In the genomic region with DNA sequence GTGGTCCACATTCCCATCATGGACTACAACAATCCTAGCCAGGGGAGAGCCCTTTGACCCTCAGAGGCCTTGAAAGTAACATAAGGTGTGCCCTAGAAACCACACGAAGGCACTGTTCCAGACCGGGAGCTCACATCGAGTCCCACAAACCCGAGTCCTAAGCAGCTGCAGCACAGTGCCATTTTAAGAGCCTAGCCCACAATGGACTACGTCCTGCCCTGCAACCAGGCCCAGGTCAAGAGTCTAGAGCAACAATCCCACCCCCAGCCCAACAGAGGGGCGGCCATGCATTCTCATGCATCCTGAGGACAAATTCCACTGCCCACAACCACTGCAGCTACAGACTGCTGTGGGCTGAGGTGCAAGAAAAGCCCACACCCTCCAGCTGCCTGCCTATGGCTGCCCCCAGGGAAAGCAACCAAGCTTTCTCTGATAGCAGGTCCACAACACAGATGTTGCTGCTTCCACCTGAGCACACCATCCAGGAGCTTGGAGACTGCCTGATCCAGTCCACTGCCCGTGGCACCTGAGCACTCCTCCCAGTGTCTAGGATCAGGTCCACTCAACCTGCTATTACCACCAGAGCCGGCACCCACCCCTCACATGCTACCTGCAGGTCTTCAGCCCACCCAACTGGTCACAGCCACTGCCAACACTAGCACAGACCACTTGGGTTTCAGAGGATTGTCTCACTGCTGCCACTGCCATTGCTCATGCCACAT, we compare ENCODE assay signal across 1 cellular context.
TF ChIP-seq lines count a peak whose summit lies in the region.

No MANE protein-coding gene starts in this region.

TF ChIP-seq in H1, 55 proteins besides CTCF, POLR2A, EP300 and RAD21:
- TF ChIP-seq BRCA1 (IDR thresholded peaks at IDR 0.05; ENCODE audit: low read depth, low read length) (no peak), SRF (IDR thresholded peaks at IDR 0.05; ENCODE audit: low read depth, low read length) (no peak), FOSL1 (IDR thresholded peaks at IDR 0.05; ENCODE audit: insufficient read depth, low read depth, low read length) (no peak), CEBPB (IDR thresholded peaks at IDR 0.05; ENCODE audit: low read depth, low read length) (no peak), RNF2 (IDR thresholded peaks at IDR 0.05; ENCODE audit: borderline replicate concordance, low read depth, low read length, missing control alignments, poor library complexity, severe bottlenecking) (no peak), ASH2L (IDR thresholded peaks at IDR 0.05; ENCODE audit: low read length) (no peak), SP4 (IDR thresholded peaks at IDR 0.05; ENCODE audit: low read length) (no peak), ZNF274 (IDR thresholded peaks at IDR 0.05; ENCODE audit: borderline replicate concordance, extremely low read depth, low read length) (no peak), PHF8 (conservative IDR thresholded peaks at IDR 0.05; ENCODE audit: low read depth, low read length) (no peak), TAF1 (IDR thresholded peaks at IDR 0.05; ENCODE audit: low read depth, low read length) (no peak), GTF2F1 (IDR thresholded peaks at IDR 0.05; ENCODE audit: borderline replicate concordance, low read depth, low read length) (no peak), TEAD4 (IDR thresholded peaks at IDR 0.05; ENCODE audit: low read depth, low read length) (no peak), HDAC2 (IDR thresholded peaks at IDR 0.05; ENCODE audit: borderline replicate concordance in 1 of 2, low read depth in 2 of 2, low read length in 2 of 2) (no peak)
- TF ChIP-seq, protein P1, sequence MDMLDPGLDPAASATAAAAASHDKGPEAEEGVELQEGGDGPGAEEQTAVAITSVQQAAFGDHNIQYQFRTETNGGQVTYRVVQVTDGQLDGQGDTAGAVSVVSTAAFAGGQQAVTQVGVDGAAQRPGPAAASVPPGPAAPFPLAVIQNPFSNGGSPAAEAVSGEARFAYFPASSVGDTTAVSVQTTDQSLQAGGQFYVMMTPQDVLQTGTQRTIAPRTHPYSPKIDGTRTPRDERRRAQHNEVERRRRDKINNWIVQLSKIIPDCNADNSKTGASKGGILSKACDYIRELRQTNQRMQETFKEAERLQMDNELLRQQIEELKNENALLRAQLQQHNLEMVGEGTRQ (IDR thresholded peaks at IDR 0.05; ENCODE audit: low read length) = no peak
